ENCODE assay signal across 8 cellular contexts in the genomic region with DNA sequence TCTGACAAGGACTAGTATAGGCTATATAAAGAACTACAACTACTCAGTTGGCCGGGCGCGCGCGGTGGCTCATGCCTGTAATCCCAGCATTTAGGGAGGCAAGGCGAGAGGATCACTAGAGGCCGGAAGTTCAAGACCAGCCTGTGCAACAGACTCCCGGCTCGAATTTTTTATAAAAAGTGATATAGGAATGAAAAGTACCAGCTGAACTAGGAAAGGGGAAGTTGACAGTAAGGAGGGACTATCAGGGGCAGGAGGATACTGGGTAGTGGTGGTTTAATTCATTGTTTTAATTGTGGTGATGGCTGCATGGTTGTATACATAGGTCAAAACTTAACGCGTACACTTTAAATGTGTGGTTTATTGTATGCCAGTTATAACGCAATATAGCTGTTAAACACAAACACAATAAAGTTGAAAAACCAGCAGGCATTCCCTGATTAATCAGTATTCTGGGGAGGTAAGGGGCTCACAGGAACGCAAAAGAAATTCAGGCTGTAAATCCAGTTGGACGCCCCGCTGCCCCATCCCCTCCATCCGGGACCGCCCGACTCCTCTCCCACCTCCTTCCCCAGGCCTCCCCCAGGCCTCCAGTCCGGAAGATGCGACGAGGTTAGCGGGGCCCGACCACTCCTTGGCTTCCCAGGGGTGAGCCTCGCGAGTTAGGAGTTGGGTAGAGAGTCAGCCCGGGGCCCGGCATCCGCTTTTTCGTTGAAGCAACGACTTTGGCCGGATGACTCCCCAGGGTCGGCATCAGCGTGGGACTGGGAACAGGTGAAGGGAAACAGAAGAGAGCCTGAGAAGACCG. TPM values are rescaled to one million over a fixed set of nuclear protein-coding genes. Genes with fewer than 3 reads are reported as not detected.
DNase-seq lines count a peak whose midpoint lies in the region; ATAC-seq and TF ChIP-seq lines count a peak whose summit lies in the region.

No MANE protein-coding gene starts in this region.

- DNase-seq in IMR-90 (peak; percentile 48), SJCRH30 (peak; percentile 78 to 85), amygdala (lab: John Stamatoyannopoulos, UW) (peak in 41 of 56 donors; percentile 58 to 98 (median 84)), smooth muscle cell (lab: John Stamatoyannopoulos, UW; ENCODE audit: unreplicated experiment) (peak; percentile 50), NCI-H226 (no peak)

- H3K4me2 ChIP-seq in IMR-90 (ENCODE audit: low read depth, low read length) (peak overlapping the region; percentile 74), smooth muscle cell (peak overlapping the region; percentile 94)

- peak overlapping the region; percentile 96 for H2BK120ac ChIP-seq in IMR-90 (ENCODE audit: low read depth, low read length)

- WGBS in IMR-90 (ENCODE audit: extremely low coverage in 2 of 2, insufficient read length in 1 of 2), 2 experiments = 34% methylated on average over 6 of the region's 34 CpGs; no CpG with 5 or more reads in 1 of the 2 experiments
- 22% methylated on average over 34 of the region's 34 CpGs for WGBS in smooth muscle cell (ENCODE audit: low lambda C conversion rate)

- ATAC-seq in GM21576 (IDR thresholded peaks at IDR 0.05; ENCODE audit: unreplicated experiment) (peak; percentile 75), IMR-90 (ENCODE audit: low read depth) (peak; percentile 90)

- H3K27me3 ChIP-seq in IMR-90 (ENCODE audit: control insufficient read depth, insufficient read depth, low read length) (no peaks in the 10 kb centered on the region), SJCRH30 (no peaks in the 10 kb centered on the region), smooth muscle cell (ENCODE audit: low read depth) (no peaks in the 10 kb centered on the region)

- H3K9me3 ChIP-seq in ES-I3 (ENCODE audit: control insufficient read depth, insufficient read depth, low read length) (no peaks in the 10 kb centered on the region), IMR-90 (ENCODE audit: control insufficient read depth, insufficient read depth, low read length) (no peaks in the 10 kb centered on the region), SJCRH30 (replicated peaks) (no peaks in the 10 kb centered on the region), smooth muscle cell (replicated peaks; ENCODE audit: low read depth) (no peaks in the 10 kb centered on the region)

- POLR2A ChIA-PET in IMR-90 (lab: Charles Lee; ENCODE audit: unreplicated experiment) = no interaction called here

- H3K27ac ChIP-seq in IMR-90 (ENCODE audit: insufficient read depth, low read length) (peak overlapping the region; percentile 80), SJCRH30 (peak overlapping the region; percentile 82), smooth muscle cell (ENCODE audit: low read depth) (peak overlapping the region; percentile 36)

- peak overlapping the region; percentile 99 for H2AFZ ChIP-seq in IMR-90 (replicated peaks; ENCODE audit: low read length, poor library complexity)
- peak overlapping the region; percentile 95 for H2AFZ ChIP-seq in smooth muscle cell (ENCODE audit: low read depth)

- dilution Hi-C loops in IMR-90 (cut with HindIII; ENCODE audit: low sequenced_read_pairs, unreplicated experiment) = no loop called here

- CTCF ChIA-PET in IMR-90 (lab: Yijun Ruan, JAX) = no interaction called here

- H3K9ac ChIP-seq in ES-I3 (ENCODE audit: low read depth, low read length) = peak overlapping the region; percentile 95
- peak overlapping the region; percentile 71 for H3K9ac ChIP-seq in IMR-90 (ENCODE audit: low read depth, low read length)
- peak overlapping the region; percentile 51 for H3K9ac ChIP-seq in smooth muscle cell (ENCODE audit: low read depth)

- intact Hi-C loops in IMR-90 (cut with micrococcal nuclease) = loop anchor here (2.0 to 5.0 kb wide), 2 partner anchors 61 to 284 kb away; a partner anchor contains a TSS

- peak overlapping the region; percentile 73 for H2AK9ac ChIP-seq in IMR-90 (replicated peaks; ENCODE audit: low read depth, low read length, poor library complexity)

- no peaks in the 10 kb centered on the region for H4K20me1 ChIP-seq in IMR-90 (ENCODE audit: insufficient read depth, low read length)
- no peaks in the 10 kb centered on the region for H4K20me1 ChIP-seq in smooth muscle cell (ENCODE audit: low read depth)

- peaks cover 8% of the 10 kb centered on the region for H3F3A ChIP-seq in smooth muscle cell (ENCODE audit: low read depth)

- peak overlapping the region; percentile 77; the same call in 1 of the 2 replicates for H3K4ac ChIP-seq in IMR-90 (ENCODE audit: low read depth, low read length)

- H3K4me1 ChIP-seq in ES-I3 (ENCODE audit: insufficient read depth, low read length) (no peaks in the 10 kb centered on the region), IMR-90 (ENCODE audit: control insufficient read depth, insufficient read depth, low read length) (no peaks in the 10 kb centered on the region), SJCRH30 (no peaks in the 10 kb centered on the region), smooth muscle cell (ENCODE audit: low read depth) (peaks cover 14% of the 10 kb centered on the region)

- peak overlapping the region; percentile 85 for H4K5ac ChIP-seq in IMR-90 (ENCODE audit: low read depth, low read length)

- in situ Hi-C loops in IMR-90 (cut with MboI; ENCODE audit: low sequenced_read_pairs) = no loop called here

- H4K91ac ChIP-seq in IMR-90 (ENCODE audit: insufficient read depth, low read depth, low read length) = peak overlapping the region; percentile 92; the same call in 1 of the 2 replicates

- peak; percentile 61; the same call in 1 of the 2 replicates for TF ChIP-seq POLR2A in IMR-90 (IDR thresholded peaks at IDR 0.05; ENCODE audit: low read depth, low read length)

- 0 out of 2 replicates have a peak, but pooled peaks cover 2% of the 10 kb centered on the region for H3K9me1 ChIP-seq in IMR-90 (ENCODE audit: insufficient read depth, low read length)

- peak overlapping the region; percentile 95 to 96 for H4K8ac ChIP-seq in IMR-90 (ENCODE audit: low read depth in 2 of 2, low read length in 2 of 2)

- peak overlapping the region; percentile 59 for H3K14ac ChIP-seq in IMR-90 (replicated peaks; ENCODE audit: low read depth, low read length)

- H3K79me2 ChIP-seq in smooth muscle cell (ENCODE audit: low read depth) = peaks cover 31% of the 10 kb centered on the region

- H2AK5ac ChIP-seq in IMR-90 (ENCODE audit: low read depth, low read length) = no peak overlapping the region; the same call in 1 of the 2 replicates

- H2BK5ac ChIP-seq in IMR-90 (ENCODE audit: low read depth, low read length, poor library complexity, severe bottlenecking) = peak overlapping the region; percentile 82

- peak overlapping the region; percentile 76 for H3K4me3 ChIP-seq in IMR-90 (ENCODE audit: insufficient read depth, low read depth, low read length)
- H3K4me3 ChIP-seq in SJCRH30 = peak overlapping the region; percentile 85
- peak overlapping the region; percentile 92 for H3K4me3 ChIP-seq in iPS-11a (ENCODE audit: low read depth, low read length)
- peak overlapping the region; percentile 82 for H3K4me3 ChIP-seq in smooth muscle cell

- peak overlapping the region; percentile 70 for H3K18ac ChIP-seq in IMR-90 (ENCODE audit: low read depth, low read length)

- no peak for TF ChIP-seq CTCF in IMR-90 (conservative IDR thresholded peaks at IDR 0.05; ENCODE audit: low read depth, low read length)
- no peak for TF ChIP-seq CTCF in smooth muscle cell (IDR thresholded peaks at IDR 0.05; ENCODE audit: borderline replicate concordance, insufficient read depth, poor library complexity, severe bottlenecking)

- no TSS peak for BruUV-seq in IMR-90 (replicated peaks; lab: Mats Ljungman, UMichigan)

- TF ChIP-seq RAD21 in IMR-90 (IDR thresholded peaks at IDR 0.05; ENCODE audit: low read length) = no peak

- H2BK20ac ChIP-seq in IMR-90 (ENCODE audit: low read depth, low read length) = peak overlapping the region; percentile 54; the same call in 1 of the 2 replicates

- 0 out of 3 replicates have a peak overlapping the region, but pooled peaks have one; percentile 22 for H2BK15ac ChIP-seq in IMR-90 (ENCODE audit: low read depth, low read length)

- peak overlapping the region; percentile 54; the same call in 1 of the 2 replicates for H3K23ac ChIP-seq in IMR-90 (ENCODE audit: low read depth, low read length)

- H3K79me1 ChIP-seq in IMR-90 (ENCODE audit: low read depth in 1 of 2, low read length in 2 of 2) = peaks cover 13 to 32% of the 10 kb centered on the region in 2 experiments

- H3K56ac ChIP-seq in IMR-90 (ENCODE audit: extremely low read depth, insufficient read depth, low read length) = peak overlapping the region; percentile 75

- H3K36me3 ChIP-seq in ES-I3 (ENCODE audit: insufficient read depth, low read length) (no peaks in the 10 kb centered on the region), IMR-90 (ENCODE audit: control insufficient read depth, insufficient read depth, low read length) (no peaks in the 10 kb centered on the region), SJCRH30 (peaks cover 5% of the 10 kb centered on the region; the same call in 1 of the 2 replicates), smooth muscle cell (ENCODE audit: low read depth) (no peaks in the 10 kb centered on the region)

TF ChIP-seq in IMR-90, 13 proteins besides CTCF, POLR2A, EP300 and RAD21 (continues in another document):
- peak; percentile 93; the same call in 1 of the 2 replicates for TF ChIP-seq CHD1 (IDR thresholded peaks at IDR 0.05; ENCODE audit: low read depth, low read length)
- no peak for TF ChIP-seq SMC3 (IDR thresholded peaks at IDR 0.05; ENCODE audit: low read depth, low read length)
- no peak for TF ChIP-seq MAFK (IDR thresholded peaks at IDR 0.05; ENCODE audit: low read depth, low read length)
- TF ChIP-seq FOS (IDR thresholded peaks at IDR 0.05; ENCODE audit: low read depth, low read length) = no peak

RNA-seq across cellular contexts. Expression of a gene that starts 0.7 kb away (rescaled TPM):
- 22.8 and 24.6 TPM in 2 replicates for total RNA-seq in IMR-90 (2012; rRNA removed)
- polyA plus RNA-seq in IMR-90 (2012; rRNA removed) = 10.5 and 10.9 TPM in 2 replicates
- 6.0 and 6.1 TPM in 2 replicates for polyA plus RNA-seq in IMR-90 (2012; cell fraction: cytosol; rRNA removed)
- 7.3 and 8.5 TPM in 2 replicates for polyA plus RNA-seq in IMR-90 (2012; cell fraction: nucleus; rRNA removed; ENCODE audit: low replicate concordance)
- total RNA-seq in SJCRH30 (2014; rRNA removed; shearing (Covaris generic)) = 30.3 and 37.5 TPM in 2 replicates
- 12.5 and 16.9 TPM in 2 replicates for total RNA-seq in smooth muscle cell
- 7.4 and 7.6 TPM in 2 replicates for polyA plus RNA-seq in smooth muscle cell

RNA-seq across cellular contexts. Expression of a gene that starts 42.9 kb away (rescaled TPM):
- 4.8 and 8.1 TPM in 2 replicates for total RNA-seq in IMR-90 (2012; rRNA removed)
- polyA plus RNA-seq in IMR-90 (2012; rRNA removed) = 40.1 and 46.2 TPM in 2 replicates
- polyA plus RNA-seq in IMR-90 (2012; cell fraction: cytosol; rRNA removed) = 79.8 and 84.7 TPM in 2 replicates
- 19.4 and 30.5 TPM in 2 replicates for polyA plus RNA-seq in IMR-90 (2012; cell fraction: nucleus; rRNA removed; ENCODE audit: low replicate concordance)
- 11.2 and 12.3 TPM in 2 replicates for total RNA-seq in SJCRH30 (2014; rRNA removed; shearing (Covaris generic))
- total RNA-seq in smooth muscle cell = 11.2 and 14.3 TPM in 2 replicates
- polyA plus RNA-seq in smooth muscle cell = 56.4 and 67.6 TPM in 2 replicates

RNA-seq across cellular contexts. Expression of a gene that starts 59.6 kb away (rescaled TPM):
- total RNA-seq in IMR-90 (2012; rRNA removed) (36.2 and 44.7 TPM in 2 replicates), smooth muscle cell (27.2 and 33.2 TPM in 2 replicates)
- polyA plus RNA-seq in IMR-90 (2012; rRNA removed) (13.4 and 18.2 TPM in 2 replicates), smooth muscle cell (22.4 and 36.7 TPM in 2 replicates)
- polyA plus RNA-seq in IMR-90 (2012; cell fraction: cytosol; rRNA removed) = 4.8 and 5.2 TPM in 2 replicates
- 8.9 and 25.1 TPM in 2 replicates for polyA plus RNA-seq in IMR-90 (2012; cell fraction: nucleus; rRNA removed; ENCODE audit: low replicate concordance)
- total RNA-seq in SJCRH30 (2014; rRNA removed; shearing (Covaris generic)) = 78.4 and 81.6 TPM in 2 replicates
